8 cellular contexts compared by ENCODE assay signal in the genomic region with DNA sequence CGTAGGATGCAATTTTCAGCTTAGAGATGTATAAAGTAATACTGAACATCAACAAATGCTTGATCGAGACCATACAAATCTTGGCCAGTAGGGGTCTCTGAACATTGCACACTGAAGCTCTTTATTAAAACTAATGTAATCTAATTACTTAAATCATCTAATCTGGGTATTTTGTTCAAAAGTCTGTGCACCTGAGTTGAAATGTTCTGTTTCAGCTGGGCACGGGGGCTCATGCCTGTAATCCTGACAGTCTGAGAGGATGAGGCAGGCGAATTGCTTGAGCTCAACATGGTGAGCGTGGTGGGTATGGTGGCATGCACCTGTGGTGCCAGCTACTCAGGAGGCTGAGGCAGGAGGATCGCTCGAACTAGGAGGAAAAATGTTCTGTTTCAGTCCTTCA. TPM values are rescaled to one million over a fixed set of nuclear protein-coding genes. Genes with fewer than 3 reads are reported as not detected.
A peak's percentile ranks its signal among the peaks of the same experiment; 100 is the strongest.
DNase-seq lines count a peak whose midpoint lies in the region; ATAC-seq lines count a peak whose summit lies in the region.

No MANE protein-coding gene starts in this region.

- H3K9me3 Mint-ChIP-seq in activated naive CD8-positive, alpha-beta T cell treated with anti-CD3 and anti-CD28 coated beads, Interleukin-2, amount 10 ng/mL, durations not matched to agents 7 days and 5 days, result peaks cover 8% of the 10 kb centered on the region
- H3K9me3 Mint-ChIP-seq in stimulated activated naive B cell treated with anti-CD40 and anti-IgM and Interleukin-4, amounts not matched to agents 10 μg/mL and 1 μg/mL and 100 μg/mL, for 72 hours, result peaks cover 0 to 3% of the 10 kb centered on the region in 2 donors

- peak; percentile 50 for ATAC-seq in activated naive CD8-positive, alpha-beta T cell treated with anti-CD3 and anti-CD28 coated beads, Interleukin-2, amount 10 ng/mL, durations not matched to agents 7 days and 5 days (ENCODE audit: low read depth)
- ATAC-seq in stimulated activated naive B cell treated with anti-CD40 and anti-IgM and Interleukin-4, amounts not matched to agents 10 μg/mL and 1 μg/mL and 100 μg/mL, for 72 hours (replicated peaks), result peak; percentile 48 to 54
- ATAC-seq in HG03025 (IDR thresholded peaks at IDR 0.05; ENCODE audit: low FRiP score, unreplicated experiment) (no peak), GM19035 (IDR thresholded peaks at IDR 0.05; ENCODE audit: unreplicated experiment) (no peak)

- H3K27ac Mint-ChIP-seq in activated naive CD8-positive, alpha-beta T cell treated with anti-CD3 and anti-CD28 coated beads, Interleukin-2, amount 10 ng/mL, durations not matched to agents 7 days and 5 days, result no peak overlapping the region
- H3K27ac Mint-ChIP-seq in stimulated activated naive B cell treated with anti-CD40 and anti-IgM and Interleukin-4, amounts not matched to agents 10 μg/mL and 1 μg/mL and 100 μg/mL, for 72 hours, result no peak overlapping the region

- H3K4me1 Mint-ChIP-seq in activated naive CD8-positive, alpha-beta T cell treated with anti-CD3 and anti-CD28 coated beads, Interleukin-2, amount 10 ng/mL, durations not matched to agents 7 days and 5 days, result peaks cover 17% of the 10 kb centered on the region
- H3K4me1 Mint-ChIP-seq in stimulated activated naive B cell treated with anti-CD40 and anti-IgM and Interleukin-4, amounts not matched to agents 10 μg/mL and 1 μg/mL and 100 μg/mL, for 72 hours, result no peaks in the 10 kb centered on the region

- DNase-seq in activated gamma-delta T cell treated with Interleukin-2 at 50 U/mL for 16 hours (peak; percentile 55), activated gamma-delta T cell (lab: John Stamatoyannopoulos, UW) (no peak), NCI-H1694 (lab: John Stamatoyannopoulos, UW) (peak; percentile 43), iPS-NIHi11 (ENCODE audit: low spot score) (peak; percentile 26)
- DNase-seq in activated naive CD8-positive, alpha-beta T cell treated with anti-CD3 and anti-CD28 coated beads, Interleukin-2, amount 10 ng/mL, durations not matched to agents 7 days and 5 days, result peak; percentile 41
- no peak for DNase-seq in stimulated activated naive B cell treated with anti-CD40 and anti-IgM and Interleukin-4, amounts not matched to agents 10 μg/mL and 1 μg/mL and 100 μg/mL, for 72 hours

- peaks cover 20% of the 10 kb centered on the region for H3K36me3 Mint-ChIP-seq in activated naive CD8-positive, alpha-beta T cell treated with anti-CD3 and anti-CD28 coated beads, Interleukin-2, amount 10 ng/mL, durations not matched to agents 7 days and 5 days
- no peaks in the 10 kb centered on the region for H3K36me3 Mint-ChIP-seq in stimulated activated naive B cell treated with anti-CD40 and anti-IgM and Interleukin-4, amounts not matched to agents 10 μg/mL and 1 μg/mL and 100 μg/mL, for 72 hours

- H3K27me3 Mint-ChIP-seq in activated naive CD8-positive, alpha-beta T cell treated with anti-CD3 and anti-CD28 coated beads, Interleukin-2, amount 10 ng/mL, durations not matched to agents 7 days and 5 days, result peaks cover 8% of the 10 kb centered on the region
- no peaks in the 10 kb centered on the region for H3K27me3 Mint-ChIP-seq in stimulated activated naive B cell treated with anti-CD40 and anti-IgM and Interleukin-4, amounts not matched to agents 10 μg/mL and 1 μg/mL and 100 μg/mL, for 72 hours

- POLR2A ChIA-PET in activated naive CD8-positive, alpha-beta T cell treated with anti-CD3 and anti-CD28 coated beads, Interleukin-2, amount 10 ng/mL, durations not matched to agents 7 days and 5 days (lab: Charles Lee), result interaction anchor here (0.9 to 1.9 kb wide), 7 partner anchors 38 to 202 kb away, joined by 3 to 5 read pairs (median 4); partner anchors contain the start of gene GZMA

- no peak overlapping the region for H3K4me3 Mint-ChIP-seq in activated naive CD8-positive, alpha-beta T cell treated with anti-CD3 and anti-CD28 coated beads, Interleukin-2, amount 10 ng/mL, durations not matched to agents 7 days and 5 days
- H3K4me3 Mint-ChIP-seq in stimulated activated naive B cell treated with anti-CD40 and anti-IgM and Interleukin-4, amounts not matched to agents 10 μg/mL and 1 μg/mL and 100 μg/mL, for 72 hours, result no peak overlapping the region

RNA-seq across cellular contexts. Expression of gene ESM1, which starts 41.0 kb away (rescaled TPM):
- total RNA-seq in activated naive CD8-positive, alpha-beta T cell treated with anti-CD3 and anti-CD28 coated beads, Interleukin-2, amount 10 ng/mL, durations not matched to agents 7 days and 5 days, result 1 to 10 TPM in 1 of 2 experiments, under 1 TPM in 1; 0.42 to 1.1 TPM

Comparison
In these comparisons a context has a peak if more than half of its experiments do, and no peak if none do; other contexts are left out.
1. DNase-seq: peak in activated gamma-delta T cell treated with Interleukin-2 at 50 U/mL for 16 hours (single experiment), NCI-H1694 (single experiment), activated naive CD8-positive, alpha-beta T cell treated with anti-CD3 and anti-CD28 coated beads, Interleukin-2, amount 10 ng/mL, durations not matched to agents 7 days and 5 days (single experiment) and iPS-NIHi11 (single experiment); none in activated gamma-delta T cell (single experiment) and stimulated activated naive B cell treated with anti-CD40 and anti-IgM and Interleukin-4, amounts not matched to agents 10 μg/mL and 1 μg/mL and 100 μg/mL, for 72 hours (single experiment).
2. ATAC-seq: peak in activated naive CD8-positive, alpha-beta T cell treated with anti-CD3 and anti-CD28 coated beads, Interleukin-2, amount 10 ng/mL, durations not matched to agents 7 days and 5 days (single experiment) and stimulated activated naive B cell treated with anti-CD40 and anti-IgM and Interleukin-4, amounts not matched to agents 10 μg/mL and 1 μg/mL and 100 μg/mL, for 72 hours (2 of 2); none in HG03025 (single experiment) and GM19035 (single experiment).